In the genomic region with DNA sequence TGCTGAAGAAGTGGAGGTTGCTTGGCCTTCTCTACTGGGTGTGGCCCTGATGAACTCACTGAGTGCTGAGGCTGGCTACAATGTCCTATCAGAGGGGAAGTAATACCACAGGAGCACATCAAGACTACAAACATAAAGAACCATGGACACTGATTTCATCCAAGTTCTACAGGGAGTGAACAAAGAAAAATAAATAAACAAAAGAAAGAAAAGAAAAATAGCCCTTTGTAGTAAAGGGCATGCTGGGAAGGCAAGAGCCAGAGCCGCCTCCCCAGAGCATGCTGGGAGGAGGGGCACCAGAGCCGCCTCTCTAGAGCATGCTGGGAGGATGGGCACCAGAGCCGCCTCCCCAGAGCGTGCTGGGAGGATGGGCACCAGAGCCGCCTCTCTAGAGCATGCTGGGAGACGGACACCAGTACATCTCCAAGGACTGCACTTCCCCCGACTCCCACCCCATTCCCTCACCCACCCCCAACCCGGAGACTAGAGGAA, we compare ENCODE assay signal across 20 cellular contexts.
DNase-seq lines count a peak whose midpoint lies in the region; ATAC-seq, FAIRE-seq and TF ChIP-seq lines count a peak whose summit lies in the region.
"Had no signal": no experiment of that assay in that cellular context is flagged by ENCODE, and none has a peak within 500 bp of the region (broad histone marks: within the 10 kb centered on the region; RNA-seq: fewer than 3 reads in every experiment).

No MANE protein-coding gene starts in this region.

- POLR2A ChIA-PET in GM12878 (lab: Charles Lee) = no interaction called here

- H2BK5ac ChIP-seq in H9 (ENCODE audit: insufficient read length, low read length) = no peak overlapping the region

- peaks cover 3 to 12% of the 10 kb centered on the region in 2 experiments; a peak in 2 of 4 replicates for H3K4me1 Mint-ChIP-seq in H9
- H3K4me1 Mint-ChIP-seq: CD4-positive, alpha-beta memory T cell had no signal

- RAD21 ChIA-PET in GM12878 (lab: Charles Lee; ENCODE audit: unreplicated experiment) = no interaction called here

- no peak overlapping the region for H2BK15ac ChIP-seq in H9 (ENCODE audit: low read depth, low read length)

- H3K79me2 ChIP-seq in H9 (ENCODE audit: insufficient read depth, low read length) = no peaks in the 10 kb centered on the region
- no peaks in the 10 kb centered on the region for H3K79me2 ChIP-seq in GM12878 (ENCODE audit: control insufficient read depth, insufficient read depth, low read length)

- no peak for TF ChIP-seq EP300 in GM12878 (IDR thresholded peaks at IDR 0.05; ENCODE audit: borderline replicate concordance in 1 of 2, control insufficient read depth in 1 of 2, low read depth in 2 of 2, low read length in 2 of 2)

- TF ChIP-seq POLR2A in GM12878 (IDR thresholded peaks at IDR 0.05; ENCODE audit: low read depth, low read length) = no peak

- TF ChIP-seq CTCF in H9 (conservative IDR thresholded peaks at IDR 0.05) (no peak), GM12878 (IDR thresholded peaks at IDR 0.05 in 2 of 3, conservative IDR thresholded peaks at IDR 0.05 in 1 of 3; ENCODE audit: control insufficient read depth in 2 of 3, extremely low read depth in 1 of 3, insufficient read depth in 1 of 3, low read depth in 3 of 3, low read length in 3 of 3) (no peak)

- no peak overlapping the region for H4K5ac ChIP-seq in H9 (ENCODE audit: insufficient read length, low read depth, low read length)

- H3K9me3 Mint-ChIP-seq in H9 = peaks cover 5 to 11% of the 10 kb centered on the region in 2 experiments; a peak in 3 of 5 replicates

- H3K4me2 ChIP-seq in H9 (ENCODE audit: insufficient read depth, insufficient read length, low read length) (no peak overlapping the region), GM12878 (ENCODE audit: control insufficient read depth, insufficient read depth) (no peak overlapping the region)
- H3K4me2 ChIP-seq: BLaER1 had no signal

- intact Hi-C loops in GM12878 (cut with micrococcal nuclease; ENCODE audit: unreplicated experiment) (no loop called here), sciatic nerve (cut with DNase I) (no loop called here)

- H4K8ac ChIP-seq in H9 (replicated peaks; ENCODE audit: insufficient read length, low read depth, low read length) = no peak overlapping the region

- no peak overlapping the region for H3K4me3 ChIP-seq in GM12878
- H3K4me3 ChIP-seq: BLaER1, SJSA1 had no signal

- SMC1A ChIA-PET in GM12878 (lab: Charles Lee; ENCODE audit: uncharacterized antibody, unreplicated experiment) = interaction anchor here (1.2 to 1.5 kb wide), 4 partner anchors 19 to 24 kb away, joined by 4 to 6 read pairs (median 4); no protein-coding TSS in a partner anchor

- in situ Hi-C loops in GM12878 (cut with MboI) = no loop called here

- no peaks in the 10 kb centered on the region for H3K23me2 ChIP-seq in H9 (ENCODE audit: insufficient read length, low read depth, low read length, poor library complexity, severe bottlenecking)

- no peak overlapping the region for H4K91ac ChIP-seq in H9 (ENCODE audit: insufficient read length, low read depth, low read length)

- no peaks in the 10 kb centered on the region for H4K20me1 ChIP-seq in H9 (ENCODE audit: control insufficient read depth, insufficient read depth, insufficient read length)
- no peaks in the 10 kb centered on the region for H4K20me1 ChIP-seq in GM12878 (ENCODE audit: control insufficient read depth, insufficient read depth)
- H4K20me1 ChIP-seq: BLaER1 had no signal

- no peak overlapping the region for H3T11ph ChIP-seq in H9 (ENCODE audit: low read length)

- H2AFZ ChIP-seq in H9 (ENCODE audit: low read length) = no peak overlapping the region
- no peak overlapping the region for H2AFZ ChIP-seq in GM12878 (ENCODE audit: control insufficient read depth, low read depth, low read length)

- no peak overlapping the region for H2BK12ac ChIP-seq in H9 (ENCODE audit: insufficient read length, low read depth, low read length)

- DNase-seq in H9 = peak; percentile 9
- DNase-seq in GM12878 (ENCODE audit: low read depth, low spot score) = no peak
- DNase-seq in islet precursor cell = peak; percentile 31
- no peak for DNase-seq in sciatic nerve (ENCODE audit: low spot score)
- DNase-seq in NCI-H748 (lab: John Stamatoyannopoulos, UW; ENCODE audit: unreplicated experiment) = no peak
- DNase-seq in T-helper 1 cell = no peak
- DNase-seq: CD4-positive, alpha-beta memory T cell; DMS53; EL; GOT3; KG1; MV-4-11; NCI-H187 treated with DMSO at 0.1 percent for 48 hours; NCI-H2227 treated with DMSO at 0.1 percent for 48 hours; NCI-H510A treated with DMSO at 0.1 percent for 48 hours; PC-3 had no signal

- H3K79me1 ChIP-seq in H9 (ENCODE audit: insufficient read depth, low read depth, low read length, poor library complexity, severe bottlenecking) = no peaks in the 10 kb centered on the region

- ATAC-seq in GM12878 = peak; percentile 47
- peak; percentile 67 for ATAC-seq in sciatic nerve
- ATAC-seq in GM18498 (IDR thresholded peaks at IDR 0.05; ENCODE audit: unreplicated experiment) = no peak
- ATAC-seq: HepG2, PC-3 had no signal

- H3K36me3 ChIP-seq in GM12878 (ENCODE audit: control insufficient read depth in 2 of 2, insufficient read depth in 2 of 2, low read length in 1 of 2) = no peaks in the 10 kb centered on the region
- H3K36me3 ChIP-seq: BLaER1, SJSA1 had no signal

- peaks cover 18 to 29% (median 25%) of the 10 kb centered on the region in 3 experiments; a peak in 6 of 7 replicates for H3K36me3 Mint-ChIP-seq in H9 (ENCODE audit: insufficient read depth in 1 of 3, low read depth in 3 of 3)
- H3K36me3 Mint-ChIP-seq: CD4-positive, alpha-beta memory T cell had no signal

- H3K9me3 ChIP-seq in H9 (ENCODE audit: control insufficient read depth, low read depth, low read length) (no peaks in the 10 kb centered on the region), GM12878 (replicated peaks; ENCODE audit: control insufficient read depth, insufficient read depth, low read length) (no peaks in the 10 kb centered on the region; the same call in 1 of the 3 replicates)
- H3K9me3 ChIP-seq: SJSA1 had no signal

- no peak overlapping the region for H3K23ac ChIP-seq in H9 (ENCODE audit: insufficient read length, low read depth, low read length)

- no peak overlapping the region for H3K18ac ChIP-seq in H9 (ENCODE audit: insufficient read length, low read depth, low read length)

- BruUV-seq in GM12878 (replicated peaks; lab: Mats Ljungman, UMichigan) = no TSS peak

- H3K27ac ChIP-seq in H9 (ENCODE audit: insufficient read length, low read depth, low read length) = no peak overlapping the region
- no peak overlapping the region for H3K27ac ChIP-seq in GM12878 (ENCODE audit: control insufficient read depth, insufficient read depth)
- H3K27ac ChIP-seq: BLaER1, SJSA1 had no signal

- H2AK5ac ChIP-seq in H9 (ENCODE audit: insufficient read length, low read length) = no peak overlapping the region

- no peak overlapping the region for H3K56ac ChIP-seq in H9 (ENCODE audit: insufficient read length, low read depth, low read length)

- FAIRE-seq in GM12878 (lab: Jason Lieb, UNC) = no peak
- FAIRE-seq: HepG2 had no signal

- H3K9ac ChIP-seq in H9 (ENCODE audit: extremely low read depth, insufficient read length, low read length) = no peak overlapping the region
- no peak overlapping the region for H3K9ac ChIP-seq in GM12878 (ENCODE audit: control insufficient read depth, insufficient read depth, low read length)
- H3K9ac ChIP-seq: BLaER1 had no signal

- H3K4ac ChIP-seq in H9 (ENCODE audit: low read depth, low read length) = no peak overlapping the region

- H3K27ac Mint-ChIP-seq in H9 = no peak overlapping the region
- H3K27ac Mint-ChIP-seq: CD4-positive, alpha-beta memory T cell had no signal

- CTCF ChIA-PET in GM12878 (lab: Yijun Ruan, JAX) = interaction anchor here (1.8 kb wide), 1 partner anchor 22 kb away, joined by 4 read pairs; no protein-coding TSS in a partner anchor

- H3K4me1 ChIP-seq in H9 (ENCODE audit: insufficient read depth, low read length) = no peaks in the 10 kb centered on the region
- peaks cover 7% of the 10 kb centered on the region; the same call in 1 of the 2 replicates for H3K4me1 ChIP-seq in GM12878 (ENCODE audit: control insufficient read depth, insufficient read depth, low read length)
- H3K4me1 ChIP-seq: BLaER1, SJSA1 had no signal

- H3K27me3 ChIP-seq in H9 (ENCODE audit: insufficient read depth, low read length) (no peaks in the 10 kb centered on the region), GM12878 (replicated peaks in 1 of 2; ENCODE audit: control insufficient read depth in 2 of 2, insufficient read depth in 2 of 2, low read length in 1 of 2) (no peaks in the 10 kb centered on the region)
- H3K27me3 ChIP-seq: BLaER1, SJSA1 had no signal

- no CpG with 5 or more reads among the region's 8 CpGs for WGBS in H9 (ENCODE audit: extremely low coverage, insufficient read length, low lambda C conversion rate)
- WGBS in GM12878 (ENCODE audit: insufficient coverage, insufficient replicate concordance, low lambda C conversion rate, missing lambda C conversion rate) = 55% methylated on average over 8 of the region's 8 CpGs

- H3K14ac ChIP-seq in H9 (ENCODE audit: insufficient read depth, low read length) = no peak overlapping the region

- H2BK20ac ChIP-seq in H9 (ENCODE audit: low read depth, low read length, poor library complexity, severe bottlenecking) = no peak overlapping the region

- TF ChIP-seq RAD21 in GM12878 (IDR thresholded peaks at IDR 0.05; ENCODE audit: insufficient read depth, low read depth, low read length) = no peak

- H2BK120ac ChIP-seq in H9 (ENCODE audit: low read depth, low read length, poor library complexity, severe bottlenecking) = no peak overlapping the region

- H3K4me3 Mint-ChIP-seq in H9 = no peak overlapping the region
- H3K4me3 Mint-ChIP-seq: CD4-positive, alpha-beta memory T cell had no signal

- no peaks in the 10 kb centered on the region for H3K27me3 Mint-ChIP-seq in H9 (ENCODE audit: low read depth)

TF ChIP-seq in GM12878, 131 proteins besides CTCF, POLR2A, EP300 and RAD21:
- no peak for TF ChIP-seq MYB (IDR thresholded peaks at IDR 0.05; ENCODE audit: borderline replicate concordance, low read depth, low read length)
- TF ChIP-seq SP1 (IDR thresholded peaks at IDR 0.05; ENCODE audit: low read depth, low read length) = no peak
- 0 out of 2 replicates have a peak, but pooled peaks have one; percentile 0 for TF ChIP-seq EED (IDR thresholded peaks at IDR 0.05; ENCODE audit: low read depth)
- no peak for TF ChIP-seq TAF1 (IDR thresholded peaks at IDR 0.05; ENCODE audit: borderline replicate concordance, low read depth, low read length)
- no peak for TF ChIP-seq ZBED1 (IDR thresholded peaks at IDR 0.05; ENCODE audit: borderline replicate concordance)
TF ChIP-seq in GM12878: peak in this region for 1.

Comparison
In these comparisons a context has a peak if more than half of its experiments do, and no peak if none do; other contexts are left out.
1. DNase-seq: peak in H9 (single experiment) and islet precursor cell (single experiment); none in GM12878 (single experiment), sciatic nerve (single experiment), NCI-H748 (single experiment) and T-helper 1 cell (0 of 5).